In the genomic region with DNA sequence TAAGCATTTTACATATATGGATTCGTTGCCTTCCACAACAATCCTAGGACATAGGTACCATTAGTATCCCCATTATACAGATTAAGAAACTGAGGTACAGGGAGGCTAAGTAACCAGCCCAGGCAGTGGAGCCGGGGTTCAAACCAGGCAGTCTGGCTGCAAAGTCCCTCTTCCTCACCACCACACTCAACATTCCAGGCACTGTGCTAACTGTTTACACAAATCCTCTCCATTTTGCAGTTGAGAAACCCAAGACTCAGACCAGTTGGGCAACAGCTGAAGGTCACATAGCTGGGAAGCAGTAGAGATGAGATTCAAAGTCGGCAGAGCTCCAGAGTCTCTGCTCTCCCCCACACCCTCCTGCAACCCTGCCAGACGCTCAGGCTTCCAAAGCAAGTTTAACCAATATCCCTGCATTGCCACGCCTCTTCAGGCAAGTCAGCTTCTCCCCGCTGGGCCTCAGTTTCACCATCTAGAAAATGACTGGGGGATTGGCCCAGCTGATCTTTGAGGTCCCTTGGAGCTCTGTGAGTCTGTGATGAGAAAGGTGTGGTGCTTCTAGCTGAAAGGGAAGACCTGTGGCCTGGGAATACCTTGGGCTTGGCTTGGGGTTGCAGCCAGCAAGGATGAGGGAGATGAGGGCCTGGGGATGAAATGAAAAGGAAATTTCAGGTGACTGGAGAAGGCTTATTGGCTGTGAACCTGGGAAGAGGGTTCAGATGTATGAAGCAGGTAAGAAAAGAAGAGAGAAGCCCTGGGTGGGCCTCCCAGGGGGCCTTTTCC, we compare ENCODE assay signal across 8 cellular contexts. TPM values are rescaled to one million over a fixed set of nuclear protein-coding genes. Genes with fewer than 3 reads are reported as not detected.
DNase-seq lines count a peak whose midpoint lies in the region; ATAC-seq lines count a peak whose summit lies in the region.

No MANE protein-coding gene starts in this region.

- POLR2A ChIA-PET in naive thymus-derived CD8-positive, alpha-beta T cell (lab: Charles Lee) = interaction anchor here (0.6 to 37.3 kb wide), 16 partner anchors 8 to 1138 kb away, joined by 3 to 2269 read pairs (median 4); a partner anchor contains a TSS

- H3K27ac Mint-ChIP-seq in naive thymus-derived CD8-positive, alpha-beta T cell = peak overlapping the region; percentile 83 to 100 (median 95)

- peak overlapping the region in 9 of 10 donors; percentile 4 to 91 (median 59) for H3K4me3 Mint-ChIP-seq in naive thymus-derived CD8-positive, alpha-beta T cell

- H3K27ac ChIP-seq in cingulate gyrus (ENCODE audit: low read depth, low read length) = peak overlapping the region; percentile 91

- H3K36me3 Mint-ChIP-seq in naive thymus-derived CD8-positive, alpha-beta T cell = peaks cover 0 to 49% (median 15%) of the 10 kb centered on the region in 3 donors

- ATAC-seq in naive thymus-derived CD8-positive, alpha-beta T cell = no peak
- ATAC-seq in HG03520 (IDR thresholded peaks at IDR 0.05; ENCODE audit: unreplicated experiment) (no peak), GM18498 (IDR thresholded peaks at IDR 0.05; ENCODE audit: unreplicated experiment) (no peak)

- H3K27me3 Mint-ChIP-seq in naive thymus-derived CD8-positive, alpha-beta T cell = no peaks in the 10 kb centered on the region

- no peaks in the 10 kb centered on the region for H3K9me3 Mint-ChIP-seq in naive thymus-derived CD8-positive, alpha-beta T cell

- DNase-seq in AG20443 (ENCODE audit: low spot score) (peak; percentile 88), NCI-H2029 treated with DMSO at 0.1 percent for 48 hours (lab: John Stamatoyannopoulos, UW) (peak; percentile 1), epidermal melanocyte (ENCODE audit: insufficient read length, low spot score) (no peak), hippocampal formation (lab: John Stamatoyannopoulos, UW) (no peak)
- peak in 2 of 10 donors; percentile 15 to 65 for DNase-seq in naive thymus-derived CD8-positive, alpha-beta T cell

- H3K4me1 Mint-ChIP-seq in naive thymus-derived CD8-positive, alpha-beta T cell = peaks cover 65 to 100% (median 100%) of the 10 kb centered on the region in 4 donors

RNA-seq across cellular contexts. Expression of a gene that starts 14.0 kb away (rescaled TPM):
- 100 to 1,000 TPM; 571 to 574 TPM for total RNA-seq in naive thymus-derived CD8-positive, alpha-beta T cell
- polyA plus RNA-seq in naive thymus-derived CD8-positive, alpha-beta T cell = 1,000 to 10,000 TPM in 2 of 3 donors, 100 to 1,000 TPM in 1; 897 to 2,008 (median 1,531) TPM

RNA-seq across cellular contexts. Expression of a gene that starts 49.9 kb away (rescaled TPM):
- not detected for total RNA-seq in naive thymus-derived CD8-positive, alpha-beta T cell
- polyA plus RNA-seq in naive thymus-derived CD8-positive, alpha-beta T cell = not detected

Comparison
In these comparisons a context has a peak if more than half of its experiments do, and no peak if none do; other contexts are left out.
1. DNase-seq: peak in AG20443 (single experiment) and NCI-H2029 treated with DMSO at 0.1 percent for 48 hours (single experiment); none in epidermal melanocyte (single experiment) and hippocampal formation (0 of 2).